ENCODE assay signal across 17 cellular contexts in the genomic region with DNA sequence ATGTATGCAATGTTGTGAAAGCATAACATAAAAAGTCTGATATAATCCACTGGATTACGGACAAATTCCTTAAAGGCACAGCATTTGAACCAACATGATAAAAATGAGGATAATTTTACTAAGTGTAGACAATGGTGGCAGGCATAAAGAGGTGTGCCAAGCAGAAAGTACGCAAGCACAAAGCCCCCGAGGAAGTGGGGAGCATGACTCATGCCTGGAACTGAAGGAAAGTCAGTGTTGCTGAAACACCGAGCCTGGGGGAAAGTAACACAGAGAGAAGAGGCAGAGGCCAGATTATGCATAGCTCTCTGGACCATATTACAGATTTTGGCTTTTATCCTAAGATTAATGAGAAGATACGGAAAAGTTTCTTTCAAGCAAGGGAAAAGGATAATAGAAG.
"Had no signal": no experiment of that assay in that cellular context is flagged by ENCODE, and none has a peak within 500 bp of the region (broad histone marks: within the 10 kb centered on the region; RNA-seq: fewer than 3 reads in every experiment).

No MANE protein-coding gene starts in this region.

- H3K36me3 ChIP-seq: heart left ventricle, spleen had no signal

- DNase-seq: activated CD4-positive, alpha-beta T cell treated with anti-CD3 and anti-CD28 coated beads for 48 hours; activated CD8-positive, alpha-beta memory T cell treated with anti-CD3 and anti-CD28 coated beads, Interleukin-2, amount 50 U/mL, for 48 hours; activated CD8-positive, alpha-beta T cell treated with anti-CD3 and anti-CD28 coated beads, Interleukin-2, amount 10 ng/mL, durations not matched to agents 7 days and 5 days; activated gamma-delta T cell treated with Interleukin-2 at 50 U/mL for 16 hours; activated T-cell treated with anti-CD3 and anti-CD28 coated beads, Interleukin-2, amount 50 U/mL, for 72 hours; amygdala; dermis blood vessel endothelial cell; erythroblast; heart left ventricle; immature natural killer cell; left cardiac atrium; spleen; stimulated activated naive CD8-positive, alpha-beta T cell treated with anti-CD3 and anti-CD28 coated beads, Interleukin-15, amount 100 ng/mL, for 72 hours had no signal

- H3K27ac ChIP-seq: heart left ventricle, spleen had no signal

- ATAC-seq: activated CD8-positive, alpha-beta T cell treated with anti-CD3 and anti-CD28 coated beads, Interleukin-2, amount 10 ng/mL, durations not matched to agents 7 days and 5 days; activated T-cell treated with anti-CD3 and anti-CD28 coated beads, Interleukin-2, amount 50 U/mL, for 72 hours; heart left ventricle; left cardiac atrium; sciatic nerve; stimulated activated naive CD8-positive, alpha-beta T cell treated with anti-CD3 and anti-CD28 coated beads, Interleukin-15, amount 100 ng/mL, for 72 hours; WTC11 had no signal

- FAIRE-seq: TTC549 had no signal

- H3K9me3 ChIP-seq: heart left ventricle, spleen had no signal

- H3K4me3 ChIP-seq: heart left ventricle, lung, spleen had no signal

- H3K4me1 ChIP-seq: heart left ventricle, spleen had no signal

- H3K27me3 ChIP-seq: heart left ventricle, spleen had no signal
